In the genomic region with DNA sequence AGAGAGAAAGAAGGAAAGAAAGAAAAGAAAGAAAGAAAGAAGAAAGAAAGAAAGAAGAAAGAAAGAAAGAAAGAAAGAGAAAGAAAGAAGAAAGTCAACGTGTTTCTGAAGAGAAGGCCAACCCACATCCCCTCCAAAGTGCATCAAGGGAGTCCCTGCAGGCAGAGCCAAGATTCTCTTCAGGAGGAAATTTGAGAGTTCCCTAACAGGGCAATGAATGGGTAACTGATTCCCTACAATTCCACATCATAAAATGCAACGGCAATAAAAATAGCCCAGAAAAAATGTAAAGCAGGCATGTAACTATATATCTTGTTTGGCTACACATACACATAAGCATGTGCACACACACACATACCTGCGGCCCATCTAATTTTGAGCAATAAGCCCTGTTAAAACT, we compare ENCODE assay signal across 4 cellular contexts. TPM values are rescaled to one million over a fixed set of nuclear protein-coding genes. Genes with fewer than 3 reads are reported as not detected.
"Had no signal": no experiment of that assay in that cellular context is flagged by ENCODE, and none has a peak within 500 bp of the region (broad histone marks: within the 10 kb centered on the region; RNA-seq: fewer than 3 reads in every experiment).

No MANE protein-coding gene starts in this region.

RNA-seq across cellular contexts. Expression of gene SFTPA2, which starts 15.8 kb away (rescaled TPM):
- total RNA-seq: LHCN-M2, M059J, MCF 10A, NCI-H460 had no signal
